Comparison of ENCODE assay signal across 1 cellular context in genomic region chr1:115189814-115190541, GRCh38.
A peak's percentile ranks its signal among the peaks of the same experiment; 100 is the strongest.
TF ChIP-seq lines count a peak whose summit lies in the region.

No MANE protein-coding gene starts in this region.

TF ChIP-seq in SK-N-SH, 30 proteins besides CTCF, POLR2A, EP300 and RAD21 (continued from another document):
- TF ChIP-seq, protein P1, sequence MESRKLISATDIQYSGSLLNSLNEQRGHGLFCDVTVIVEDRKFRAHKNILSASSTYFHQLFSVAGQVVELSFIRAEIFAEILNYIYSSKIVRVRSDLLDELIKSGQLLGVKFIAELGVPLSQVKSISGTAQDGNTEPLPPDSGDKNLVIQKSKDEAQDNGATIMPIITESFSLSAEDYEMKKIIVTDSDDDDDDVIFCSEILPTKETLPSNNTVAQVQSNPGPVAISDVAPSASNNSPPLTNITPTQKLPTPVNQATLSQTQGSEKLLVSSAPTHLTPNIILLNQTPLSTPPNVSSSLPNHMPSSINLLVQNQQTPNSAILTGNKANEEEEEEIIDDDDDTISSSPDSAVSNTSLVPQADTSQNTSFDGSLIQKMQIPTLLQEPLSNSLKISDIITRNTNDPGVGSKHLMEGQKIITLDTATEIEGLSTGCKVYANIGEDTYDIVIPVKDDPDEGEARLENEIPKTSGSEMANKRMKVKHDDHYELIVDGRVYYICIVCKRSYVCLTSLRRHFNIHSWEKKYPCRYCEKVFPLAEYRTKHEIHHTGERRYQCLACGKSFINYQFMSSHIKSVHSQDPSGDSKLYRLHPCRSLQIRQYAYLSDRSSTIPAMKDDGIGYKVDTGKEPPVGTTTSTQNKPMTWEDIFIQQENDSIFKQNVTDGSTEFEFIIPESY (IDR thresholded peaks at IDR 0.05; ENCODE audit: borderline replicate concordance, low read depth), result peak; percentile 83
